In the genomic region with DNA sequence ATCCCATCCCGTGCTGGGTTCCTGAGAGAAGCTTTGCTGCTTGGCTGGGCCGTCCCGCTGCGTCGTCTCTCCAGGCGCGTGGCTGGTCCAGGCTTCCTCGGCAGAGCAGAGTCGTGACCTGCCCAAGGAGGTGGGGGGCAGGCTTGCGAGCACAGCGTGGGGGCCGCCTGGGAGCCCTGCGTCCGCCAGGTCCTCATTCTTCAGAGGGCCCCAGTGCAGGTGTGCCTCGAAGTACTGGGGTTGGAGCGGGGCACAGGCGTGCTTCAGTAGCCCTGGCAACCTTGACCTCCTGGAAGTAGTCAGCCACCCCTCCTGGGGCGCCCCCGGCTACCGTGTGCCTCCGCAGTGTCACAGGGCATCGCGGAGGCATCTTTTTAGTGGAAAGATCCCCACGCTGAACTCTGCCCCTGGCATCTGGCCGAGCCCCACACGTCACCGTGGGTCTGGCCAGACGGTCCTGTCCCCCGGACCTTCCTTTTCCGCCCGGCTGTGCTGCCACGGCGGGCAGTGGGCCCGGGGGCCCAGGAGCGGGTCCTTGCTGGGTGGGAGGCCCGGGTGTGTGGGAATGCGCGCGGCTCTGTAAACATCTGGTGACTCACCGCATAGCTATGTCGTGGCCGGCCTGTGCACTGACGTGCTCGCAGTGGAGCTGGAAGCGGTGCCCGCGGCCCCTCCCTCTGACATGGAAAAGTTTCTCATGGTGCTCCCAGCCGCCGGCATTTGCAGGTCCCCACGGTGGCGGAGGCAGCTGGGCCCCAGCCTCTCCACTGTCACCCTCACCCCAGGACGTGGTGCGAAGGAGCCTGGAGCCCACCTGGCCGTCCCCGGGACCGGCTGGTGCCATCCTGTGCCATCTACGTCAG, we compare ENCODE assay signal across 9 cellular contexts. TPM values are rescaled to one million over a fixed set of nuclear protein-coding genes. Genes with fewer than 3 reads are reported as not detected.
DNase-seq lines count a peak whose midpoint lies in the region; ATAC-seq, FAIRE-seq and TF ChIP-seq lines count a peak whose summit lies in the region.
"Had no signal": no experiment of that assay in that cellular context is flagged by ENCODE, and none has a peak within 500 bp of the region (broad histone marks: within the 10 kb centered on the region; RNA-seq: fewer than 3 reads in every experiment).

No MANE protein-coding gene starts in this region.

- H3K36me3 ChIP-seq in ES-I3 (ENCODE audit: insufficient read depth, low read length) (no peaks in the 10 kb centered on the region; the same call in 1 of the 2 replicates), gastroesophageal sphincter (peaks cover 0 to 44% of the 10 kb centered on the region in 2 donors)

- TF ChIP-seq POLR2A in gastroesophageal sphincter (IDR thresholded peaks at IDR 0.05), result peak; percentile 63 to 75

- DNase-seq in T1000 (lab: John Stamatoyannopoulos, UW) (peak; percentile 95), occipital lobe (lab: John Stamatoyannopoulos, UW) (peak; percentile 79), NCI-H187 treated with DMSO at 0.1 percent for 48 hours (lab: John Stamatoyannopoulos, UW) (no peak), GM19239 (ENCODE audit: insufficient read length, low spot score) (no peak)
- no peak for DNase-seq in activated T-cell treated with anti-CD3 and anti-CD28 coated beads, Interleukin-2, amount 50 U/mL, for 1 hour

- TF ChIP-seq CTCF in gastroesophageal sphincter (IDR thresholded peaks at IDR 0.05), result peak in 2 of 4 experiments; percentile 7 to 11

- H3K4me3 ChIP-seq in gastroesophageal sphincter, result peak overlapping the region; percentile 46 to 67

- H3K4me1 ChIP-seq in ES-I3 (ENCODE audit: insufficient read depth, low read length) (peaks cover 39% of the 10 kb centered on the region), gastroesophageal sphincter (peaks cover 0 to 73% (median 39%) of the 10 kb centered on the region in 3 donors)

- no peak for FAIRE-seq in GM19239 (lab: Jason Lieb, UNC)

- H3K9ac ChIP-seq in ES-I3 (ENCODE audit: low read depth, low read length), result peak overlapping the region; percentile 40
- H3K9ac ChIP-seq: KMS-11 had no signal

- WGBS in gastroesophageal sphincter (ENCODE audit: low coverage in 1 of 2), 2 donors, result no CpG with 5 or more reads among the region's 57 CpGs

- peak overlapping the region; percentile 93 to 100 (median 98) for H3K27ac ChIP-seq in gastroesophageal sphincter
- H3K27ac ChIP-seq: KMS-11 had no signal

- H3K27me3 ChIP-seq in gastroesophageal sphincter, result no peaks in the 10 kb centered on the region

- peak; percentile 77 for TF ChIP-seq EP300 in gastroesophageal sphincter (IDR thresholded peaks at IDR 0.05)

- ATAC-seq in gastroesophageal sphincter, result peak; percentile 89
- ATAC-seq in HG02840 (IDR thresholded peaks at IDR 0.05; ENCODE audit: low FRiP score, unreplicated experiment), result no peak

- H3K9me3 ChIP-seq in ES-I3 (ENCODE audit: control insufficient read depth, insufficient read depth, low read length) (no peaks in the 10 kb centered on the region), gastroesophageal sphincter (no peaks in the 10 kb centered on the region)

RNA-seq across cellular contexts. Expression of a gene that starts 6.5 kb away (rescaled TPM):
- total RNA-seq in gastroesophageal sphincter (100 to 1,000 TPM in 1 of 4 donors, 10 to 100 TPM in 3; 64.6 to 104 (median 77.0) TPM), occipital lobe (6.9 TPM)

RNA-seq across cellular contexts. Expression of a gene that starts 19.0 kb away (rescaled TPM):
- total RNA-seq in gastroesophageal sphincter, result 1 to 10 TPM in 1 of 4 donors, under 1 TPM in 2, not detected in 1; 0.15 to 1.5 (median 0.31) TPM
- not detected for total RNA-seq in occipital lobe

RNA-seq across cellular contexts. Expression of a gene that starts 32.8 kb away (rescaled TPM):
- total RNA-seq in gastroesophageal sphincter (10 to 100 TPM; 29.8 to 65.5 (median 41.4) TPM), occipital lobe (15.8 TPM)

RNA-seq across cellular contexts. Expression of a gene that starts 32.8 kb away (rescaled TPM):
- total RNA-seq in gastroesophageal sphincter (10 to 100 TPM; 27.7 to 36.6 (median 35.7) TPM), occipital lobe (19.2 TPM)

Comparison
In these comparisons a context has a peak if more than half of its experiments do, and no peak if none do; other contexts are left out.
1. DNase-seq: peak in T1000 (single experiment) and occipital lobe (single experiment); none in NCI-H187 treated with DMSO at 0.1 percent for 48 hours (single experiment), activated T-cell treated with anti-CD3 and anti-CD28 coated beads, Interleukin-2, amount 50 U/mL, for 1 hour (single experiment) and GM19239 (single experiment).